17 cellular contexts compared by ENCODE assay signal in the genomic region with DNA sequence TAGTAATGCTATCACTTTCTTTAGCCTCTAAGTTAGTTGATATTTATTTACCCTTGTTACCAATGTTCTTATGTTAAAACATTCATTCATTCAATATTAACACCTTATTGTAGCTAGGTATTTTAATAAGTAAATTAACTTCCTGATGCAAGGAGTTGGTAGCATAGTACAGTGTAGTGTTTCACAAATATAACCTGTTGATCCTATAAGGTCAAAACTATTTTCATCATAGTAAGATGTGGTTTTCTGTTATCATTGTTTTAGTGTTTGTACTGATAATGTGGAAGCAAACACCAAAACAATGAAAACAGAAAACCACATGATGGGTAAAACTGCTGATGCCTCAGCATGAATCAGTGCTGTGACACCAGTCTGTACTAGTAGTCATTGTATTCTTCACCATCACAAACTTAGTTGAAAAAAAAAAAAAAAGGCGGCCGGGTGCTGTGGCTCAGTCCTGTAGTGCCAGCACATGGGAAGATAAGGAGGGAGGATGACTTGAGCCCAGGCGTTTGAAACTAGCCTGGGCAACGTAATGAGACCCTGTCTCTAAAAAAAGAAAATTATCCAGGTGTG. TPM values are rescaled to one million over a fixed set of nuclear protein-coding genes. Genes with fewer than 3 reads are reported as not detected.
DNase-seq lines count a peak whose midpoint lies in the region; ATAC-seq lines count a peak whose summit lies in the region.
"Had no signal": no experiment of that assay in that cellular context is flagged by ENCODE, and none has a peak within 500 bp of the region (broad histone marks: within the 10 kb centered on the region; RNA-seq: fewer than 3 reads in every experiment).

No MANE protein-coding gene starts in this region.

- ATAC-seq in GM19351 (IDR thresholded peaks at IDR 0.05; ENCODE audit: unreplicated experiment) (no peak), GM19324 (IDR thresholded peaks at IDR 0.05; ENCODE audit: low FRiP score, unreplicated experiment) (no peak), GM19467 (IDR thresholded peaks at IDR 0.05; ENCODE audit: unreplicated experiment) (no peak)
- ATAC-seq: lower lobe of right lung had no signal

- DNase-seq in NCI-H2081 (lab: John Stamatoyannopoulos, UW) (peak; percentile 3 to 11), NCI-H2081 treated with DMSO at 0.1 percent for 48 hours (lab: John Stamatoyannopoulos, UW) (no peak), NCI-H146 treated with DMSO at 0.1 percent for 48 hours (lab: John Stamatoyannopoulos, UW; ENCODE audit: unreplicated experiment) (peak; percentile 54), dermis blood vessel endothelial cell (peak; percentile 17), pons (ENCODE audit: low spot score) (peak; percentile 47)
- DNase-seq: 8988T; Calu3; effector memory CD4-positive, alpha-beta T cell; hypothalamus; lower lobe of right lung; NCI-H1105; NCI-H524 treated with DMSO at 0.1 percent for 48 hours; SHP77 treated with DMSO at 0.1 percent for 48 hours; upper lobe of left lung had no signal

RNA-seq across cellular contexts. Expression of gene ZCCHC7, which starts 36.5 kb away (rescaled TPM):
- total RNA-seq in dermis blood vessel endothelial cell, result 10.8 and 17.9 TPM in 2 replicates
